Comparison of ENCODE assay signal across 11 cellular contexts in the genomic region with DNA sequence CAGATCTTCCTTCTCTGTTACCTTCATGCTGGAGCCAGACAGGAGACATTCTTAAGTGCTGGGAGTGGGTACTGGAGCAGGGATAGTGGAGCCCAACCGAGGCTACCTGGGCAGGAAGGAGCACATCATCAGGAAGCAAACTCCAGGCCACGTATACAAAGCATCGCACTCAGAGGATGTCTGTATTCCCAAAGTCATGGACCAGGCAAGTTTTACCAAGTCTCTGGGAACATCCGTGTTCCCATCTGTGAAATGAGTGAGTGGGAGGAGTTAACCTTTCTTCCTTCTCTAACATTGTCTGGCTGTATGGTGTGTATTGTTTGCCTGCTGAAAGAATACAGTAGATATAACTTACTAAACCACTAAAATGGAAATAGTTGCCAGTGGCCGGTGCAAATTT.
"Had no signal": no experiment of that assay in that cellular context is flagged by ENCODE, and none has a peak within 500 bp of the region (broad histone marks: within the 10 kb centered on the region; RNA-seq: fewer than 3 reads in every experiment).

No MANE protein-coding gene starts in this region.

- H3K36me3 ChIP-seq: pancreas, tibial artery, vagina had no signal

- H3K27ac Mint-ChIP-seq: activated CD8-positive, alpha-beta T cell treated with anti-CD3 and anti-CD28 coated beads, Interleukin-2, amount 10 ng/mL, durations not matched to agents 7 days and 5 days; naive B cell had no signal

- H3K9me3 ChIP-seq: pancreas, tibial artery, vagina had no signal

- H3K4me3 ChIP-seq: coronary artery, pancreas, tibial artery, vagina had no signal

- FAIRE-seq: pancreas had no signal

- H3K36me3 Mint-ChIP-seq: naive B cell had no signal

- H3K4me1 Mint-ChIP-seq: naive B cell had no signal

- ATAC-seq: activated CD8-positive, alpha-beta T cell treated with anti-CD3 and anti-CD28 coated beads, Interleukin-2, amount 10 ng/mL, durations not matched to agents 7 days and 5 days; pancreas had no signal

- DNase-seq: activated CD8-positive, alpha-beta T cell treated with anti-CD3 and anti-CD28 coated beads, Interleukin-2, amount 10 ng/mL, durations not matched to agents 7 days and 5 days; activated effector memory CD4-positive, alpha-beta T cell treated with Interleukin-2 at 50 U/mL for 16 hours; central memory CD4-positive, alpha-beta T cell; effector CD4-positive, alpha-beta T cell; hippocampal formation; kidney glomerular epithelial cell; naive B cell; pancreas; tibial artery had no signal

- H3K27ac ChIP-seq: coronary artery, pancreas, tibial artery, vagina had no signal

- H3K4me3 Mint-ChIP-seq: activated CD8-positive, alpha-beta T cell treated with anti-CD3 and anti-CD28 coated beads, Interleukin-2, amount 10 ng/mL, durations not matched to agents 7 days and 5 days; naive B cell had no signal

- H3K4me1 ChIP-seq: pancreas, tibial artery had no signal

- H3K27me3 ChIP-seq: pancreas, tibial artery, vagina had no signal
